1 cellular context compared by ENCODE assay signal in the genomic region with DNA sequence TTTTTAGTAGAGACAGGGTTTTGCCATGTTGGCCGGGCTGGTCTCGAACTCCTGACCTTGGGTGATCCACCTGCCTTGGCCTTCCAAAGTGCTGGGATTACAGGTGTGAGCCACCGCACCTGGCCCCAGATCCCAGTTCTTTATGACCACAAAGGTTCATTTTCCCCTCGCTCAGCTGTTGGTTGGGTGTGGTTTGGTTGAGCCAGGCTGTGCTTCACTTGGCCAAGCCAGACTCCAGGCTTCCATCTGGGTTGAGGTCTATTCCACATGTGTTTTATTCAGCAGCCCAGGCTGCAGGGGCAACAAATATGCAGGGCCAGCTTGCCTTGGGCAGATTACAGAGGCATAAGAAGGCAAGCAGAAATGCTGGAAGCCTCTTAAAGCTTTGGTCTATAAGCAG.
TF ChIP-seq lines count a peak whose summit lies in the region.

No MANE protein-coding gene starts in this region.

TF ChIP-seq in endothelial cell of umbilical vein, 7 proteins besides CTCF, POLR2A, EP300 and RAD21:
- TF ChIP-seq, protein P1, sequence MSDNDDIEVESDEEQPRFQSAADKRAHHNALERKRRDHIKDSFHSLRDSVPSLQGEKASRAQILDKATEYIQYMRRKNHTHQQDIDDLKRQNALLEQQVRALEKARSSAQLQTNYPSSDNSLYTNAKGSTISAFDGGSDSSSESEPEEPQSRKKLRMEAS (IDR thresholded peaks at IDR 0.05; ENCODE audit: insufficient read depth, insufficient read length), result no peak
- TF ChIP-seq EZH2 (IDR thresholded peaks at IDR 0.05; ENCODE audit: borderline replicate concordance, low read depth, low read length, severe bottlenecking) (no peak), POLR2AphosphoS5 (IDR thresholded peaks at IDR 0.05; ENCODE audit: insufficient read depth, low read depth, low read length) (no peak), GATA2 (IDR thresholded peaks at IDR 0.05; ENCODE audit: insufficient read depth, insufficient read length, low read depth, low read length) (no peak), FOS (IDR thresholded peaks at IDR 0.05; ENCODE audit: borderline replicate concordance, insufficient read depth, low read length) (no peak), MYC (IDR thresholded peaks at IDR 0.05; ENCODE audit: low read depth, low read length) (no peak), JUN (IDR thresholded peaks at IDR 0.05; ENCODE audit: borderline replicate concordance, insufficient read depth, insufficient read length, low read depth) (no peak)
